ENCODE assay signal across 22 cellular contexts in genomic region chr14:99452968-99453367, GRCh38.
"Had no signal": no experiment of that assay in that cellular context is flagged by ENCODE, and none has a peak within 500 bp of the region (broad histone marks: within the 10 kb centered on the region; RNA-seq: fewer than 3 reads in every experiment).

No MANE protein-coding gene starts in this region.

- ATAC-seq: effector memory CD8-positive, alpha-beta T cell; esophagus mucosa; foreskin keratinocyte; gastroesophageal sphincter; heart left ventricle; left cardiac atrium; left lung; left ventricle myocardium superior; lower lobe of right lung; mucosa of descending colon had no signal

- H3K27ac Mint-ChIP-seq: endodermal cell, mesothelial cell of epicardium had no signal

- H3K4me3 Mint-ChIP-seq: effector memory CD8-positive, alpha-beta T cell; endodermal cell; mesothelial cell of epicardium; naive B cell had no signal

- H3K27ac ChIP-seq: coronary artery, dorsolateral prefrontal cortex, epithelial cell of prostate, esophagus squamous epithelium, foreskin keratinocyte, gastroesophageal sphincter, heart left ventricle, hepatocyte, left lung, lower lobe of right lung had no signal

- H3K27me3 ChIP-seq: dorsolateral prefrontal cortex, esophagus squamous epithelium, foreskin keratinocyte, gastroesophageal sphincter, heart left ventricle, hepatocyte, left lung had no signal

- H3K4me1 Mint-ChIP-seq: endodermal cell, mesothelial cell of epicardium, naive B cell had no signal

- H3K4me2 ChIP-seq: hepatocyte had no signal

- H3K4me3 ChIP-seq: coronary artery, dorsolateral prefrontal cortex, esophagus squamous epithelium, gastroesophageal sphincter, heart left ventricle, hepatocyte, left lung, lower lobe of right lung, mucosa of descending colon had no signal

- H2AFZ ChIP-seq: hepatocyte had no signal

- H3K9me3 Mint-ChIP-seq: effector memory CD8-positive, alpha-beta T cell; endodermal cell; mesothelial cell of epicardium; naive B cell had no signal

- H3K9me3 ChIP-seq: esophagus squamous epithelium, gastroesophageal sphincter, heart left ventricle, left lung, lower lobe of right lung, mucosa of descending colon had no signal

- H3K4me1 ChIP-seq: foreskin keratinocyte, gastroesophageal sphincter, left lung, lower lobe of right lung had no signal

- DNase-seq: dermis blood vessel endothelial cell; dorsolateral prefrontal cortex; effector CD8-positive, alpha-beta T cell; effector memory CD8-positive, alpha-beta T cell; endodermal cell; erythroblast; esophagus squamous epithelium; foreskin keratinocyte; heart left ventricle; left cardiac atrium; left lung; left ventricle myocardium superior; lower lobe of right lung; mesenchymal stem cell; mucosa of descending colon; naive B cell had no signal

- H3K27me3 Mint-ChIP-seq: effector memory CD8-positive, alpha-beta T cell; naive B cell had no signal
